9 cellular contexts compared by ENCODE assay signal in genomic region chr2:10028988-10029874, GRCh38. TPM values are rescaled to one million over a fixed set of nuclear protein-coding genes. Genes with fewer than 3 reads are reported as not detected.
DNase-seq lines count a peak whose midpoint lies in the region; ATAC-seq and TF ChIP-seq lines count a peak whose summit lies in the region.
"Had no signal": no experiment of that assay in that cellular context is flagged by ENCODE, and none has a peak within 500 bp of the region (broad histone marks: within the 10 kb centered on the region; RNA-seq: fewer than 3 reads in every experiment).

No MANE protein-coding gene starts in this region.

- H3K27me3 ChIP-seq in colonic mucosa = no peaks in the 10 kb centered on the region
- H3K27me3 ChIP-seq: cardiac muscle cell had no signal

- H3K27me3 Mint-ChIP-seq in naive B cell = no peaks in the 10 kb centered on the region

- peaks cover 32 to 50% (median 47%) of the 10 kb centered on the region in 3 donors for H3K4me1 Mint-ChIP-seq in naive B cell

- DNase-seq in GM03348 (ENCODE audit: low spot score) = peak; percentile 49
- peak; percentile 72 for DNase-seq in UCSD-AML1 (lab: John Stamatoyannopoulos, UW; ENCODE audit: unreplicated experiment)
- peak; percentile 73 for DNase-seq in colonic mucosa
- peak; percentile 82 for DNase-seq in naive B cell
- DNase-seq in DMS114 treated with DMSO at 0.1 percent for 48 hours (lab: John Stamatoyannopoulos, UW; ENCODE audit: unreplicated experiment) = no peak
- DNase-seq in GOT3 (lab: John Stamatoyannopoulos, UW) = no peak

- no peaks in the 10 kb centered on the region for H3K36me3 Mint-ChIP-seq in naive B cell

- H3K36me3 ChIP-seq in colonic mucosa = no peaks in the 10 kb centered on the region
- H3K36me3 ChIP-seq: cardiac muscle cell had no signal

- TF ChIP-seq CTCF in colonic mucosa (IDR thresholded peaks at IDR 0.05) = no peak

- no peak overlapping the region for H3K4me3 ChIP-seq in colonic mucosa
- H3K4me3 ChIP-seq: cardiac muscle cell had no signal

- H3K27ac Mint-ChIP-seq in naive B cell = peak overlapping the region; percentile 95 to 99 (median 96)

- ATAC-seq in HG02678 (IDR thresholded peaks at IDR 0.05; ENCODE audit: unreplicated experiment) (peak; percentile 86), naive B cell (ENCODE audit: low read depth in 2 of 2) (peak; percentile 96 to 97), GM21786 (IDR thresholded peaks at IDR 0.05; ENCODE audit: unreplicated experiment) (no peak)

- H3K9ac ChIP-seq in colonic mucosa (ENCODE audit: low read depth in 2 of 2, low read length in 2 of 2) = peak overlapping the region in 1 of 2 donors; percentile 61

- no peak overlapping the region for H3K27ac ChIP-seq in colonic mucosa
- H3K27ac ChIP-seq: cardiac muscle cell had no signal

- intact Hi-C loops in colonic mucosa (cut with DNase I) = no loop called here

- H3K9me3 ChIP-seq in colonic mucosa = no peaks in the 10 kb centered on the region

- peak overlapping the region; percentile 85 to 95 (median 92) for H3K4me3 Mint-ChIP-seq in naive B cell

- H3K9me3 Mint-ChIP-seq in naive B cell = peaks cover 0 to 1% (median 0%) of the 10 kb centered on the region in 7 donors

- H3K4me1 ChIP-seq in colonic mucosa = no peaks in the 10 kb centered on the region

RNA-seq across cellular contexts. Expression of gene KLF11, which starts 14.1 kb away (rescaled TPM):
- total RNA-seq in colonic mucosa = 10 to 100 TPM in 1 of 2 donors, 1 to 10 TPM in 1; 6.6 to 11.2 TPM
- 10 to 100 TPM; 13.8 to 34.0 (median 16.9) TPM for polyA plus RNA-seq in naive B cell (ENCODE audit: low read depth in 6 of 6)

RNA-seq across cellular contexts. Expression of gene CYS1, which starts 51.0 kb away (rescaled TPM):
- total RNA-seq in colonic mucosa = 1 to 10 TPM in 1 of 2 donors, under 1 TPM in 1; 0.52 to 2.5 TPM
- not detected for polyA plus RNA-seq in naive B cell (ENCODE audit: low read depth in 6 of 6)

Comparison
In these comparisons a context has a peak if more than half of its experiments do, and no peak if none do; other contexts are left out.
1. DNase-seq: peak in GM03348 (single experiment), UCSD-AML1 (single experiment), colonic mucosa (single experiment) and naive B cell (single experiment); none in DMS114 treated with DMSO at 0.1 percent for 48 hours (single experiment) and GOT3 (single experiment).